ENCODE assay signal across 1 cellular context in the genomic region with DNA sequence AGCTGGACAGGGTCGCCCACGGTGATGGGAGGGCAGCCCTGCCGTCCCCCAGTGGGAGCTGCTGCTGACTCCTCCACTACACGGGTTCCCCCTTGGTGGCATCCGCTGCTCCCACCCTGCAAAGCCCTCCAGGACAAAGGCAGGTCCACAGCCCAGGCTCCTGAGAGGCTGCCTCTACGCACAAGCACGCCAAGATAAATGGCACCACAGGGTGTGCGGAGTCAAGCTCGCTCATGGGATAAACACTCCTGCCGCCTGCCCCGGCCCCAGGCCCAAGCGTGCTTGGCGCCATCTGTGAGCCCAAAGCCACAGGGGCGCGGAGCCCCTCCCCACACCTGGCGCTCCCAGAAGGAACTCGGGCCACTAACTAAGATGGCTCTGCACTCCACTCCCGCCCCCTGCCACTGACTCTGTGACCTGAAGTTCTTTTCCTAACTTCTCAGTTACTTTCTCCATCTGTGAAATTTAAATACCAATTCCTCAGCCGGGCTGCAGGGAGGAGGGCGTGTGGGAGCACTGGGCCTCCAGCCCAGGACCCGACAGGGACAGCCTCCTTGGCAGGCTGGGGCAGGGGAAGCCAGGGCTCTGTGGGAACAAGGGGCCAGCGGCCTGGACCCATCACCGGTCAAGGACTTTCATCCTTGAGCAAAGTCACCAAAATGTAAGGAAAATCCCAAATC.
TF ChIP-seq lines count a peak whose summit lies in the region.

No MANE protein-coding gene starts in this region.

TF ChIP-seq in K562, 482 proteins besides CTCF, POLR2A, EP300 and RAD21:
- no peak for TF ChIP-seq ZNF584 (CRISPR knock-in tag; IDR thresholded peaks at IDR 0.05; ENCODE audit: low read depth)
- no peak for TF ChIP-seq GABPB1 (CRISPR knock-in tag; IDR thresholded peaks at IDR 0.05)
- TF ChIP-seq HEY1 (CRISPR knock-in tag; IDR thresholded peaks at IDR 0.05; ENCODE audit: borderline replicate concordance) = no peak
- TF ChIP-seq ELF1 (tag; IDR thresholded peaks at IDR 0.05) = no peak
- no peak for TF ChIP-seq RUNX1 (IDR thresholded peaks at IDR 0.05; ENCODE audit: low read depth)
- no peak for TF ChIP-seq ZNF445 (CRISPR knock-in tag; IDR thresholded peaks at IDR 0.05; ENCODE audit: low read depth)
- TF ChIP-seq, protein P1, sequence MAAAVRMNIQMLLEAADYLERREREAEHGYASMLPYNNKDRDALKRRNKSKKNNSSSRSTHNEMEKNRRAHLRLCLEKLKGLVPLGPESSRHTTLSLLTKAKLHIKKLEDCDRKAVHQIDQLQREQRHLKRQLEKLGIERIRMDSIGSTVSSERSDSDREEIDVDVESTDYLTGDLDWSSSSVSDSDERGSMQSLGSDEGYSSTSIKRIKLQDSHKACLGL (CRISPR knock-in tag; IDR thresholded peaks at IDR 0.05; ENCODE audit: borderline replicate concordance, poor library complexity, severe bottlenecking) = no peak
- no peak for TF ChIP-seq PPARD (CRISPR knock-in tag; IDR thresholded peaks at IDR 0.05)
- TF ChIP-seq ZNF347 (CRISPR knock-in tag; IDR thresholded peaks at IDR 0.05; ENCODE audit: low read depth) = no peak
- TF ChIP-seq MCM3 (IDR thresholded peaks at IDR 0.05) = no peak
- TF ChIP-seq, protein P2, sequence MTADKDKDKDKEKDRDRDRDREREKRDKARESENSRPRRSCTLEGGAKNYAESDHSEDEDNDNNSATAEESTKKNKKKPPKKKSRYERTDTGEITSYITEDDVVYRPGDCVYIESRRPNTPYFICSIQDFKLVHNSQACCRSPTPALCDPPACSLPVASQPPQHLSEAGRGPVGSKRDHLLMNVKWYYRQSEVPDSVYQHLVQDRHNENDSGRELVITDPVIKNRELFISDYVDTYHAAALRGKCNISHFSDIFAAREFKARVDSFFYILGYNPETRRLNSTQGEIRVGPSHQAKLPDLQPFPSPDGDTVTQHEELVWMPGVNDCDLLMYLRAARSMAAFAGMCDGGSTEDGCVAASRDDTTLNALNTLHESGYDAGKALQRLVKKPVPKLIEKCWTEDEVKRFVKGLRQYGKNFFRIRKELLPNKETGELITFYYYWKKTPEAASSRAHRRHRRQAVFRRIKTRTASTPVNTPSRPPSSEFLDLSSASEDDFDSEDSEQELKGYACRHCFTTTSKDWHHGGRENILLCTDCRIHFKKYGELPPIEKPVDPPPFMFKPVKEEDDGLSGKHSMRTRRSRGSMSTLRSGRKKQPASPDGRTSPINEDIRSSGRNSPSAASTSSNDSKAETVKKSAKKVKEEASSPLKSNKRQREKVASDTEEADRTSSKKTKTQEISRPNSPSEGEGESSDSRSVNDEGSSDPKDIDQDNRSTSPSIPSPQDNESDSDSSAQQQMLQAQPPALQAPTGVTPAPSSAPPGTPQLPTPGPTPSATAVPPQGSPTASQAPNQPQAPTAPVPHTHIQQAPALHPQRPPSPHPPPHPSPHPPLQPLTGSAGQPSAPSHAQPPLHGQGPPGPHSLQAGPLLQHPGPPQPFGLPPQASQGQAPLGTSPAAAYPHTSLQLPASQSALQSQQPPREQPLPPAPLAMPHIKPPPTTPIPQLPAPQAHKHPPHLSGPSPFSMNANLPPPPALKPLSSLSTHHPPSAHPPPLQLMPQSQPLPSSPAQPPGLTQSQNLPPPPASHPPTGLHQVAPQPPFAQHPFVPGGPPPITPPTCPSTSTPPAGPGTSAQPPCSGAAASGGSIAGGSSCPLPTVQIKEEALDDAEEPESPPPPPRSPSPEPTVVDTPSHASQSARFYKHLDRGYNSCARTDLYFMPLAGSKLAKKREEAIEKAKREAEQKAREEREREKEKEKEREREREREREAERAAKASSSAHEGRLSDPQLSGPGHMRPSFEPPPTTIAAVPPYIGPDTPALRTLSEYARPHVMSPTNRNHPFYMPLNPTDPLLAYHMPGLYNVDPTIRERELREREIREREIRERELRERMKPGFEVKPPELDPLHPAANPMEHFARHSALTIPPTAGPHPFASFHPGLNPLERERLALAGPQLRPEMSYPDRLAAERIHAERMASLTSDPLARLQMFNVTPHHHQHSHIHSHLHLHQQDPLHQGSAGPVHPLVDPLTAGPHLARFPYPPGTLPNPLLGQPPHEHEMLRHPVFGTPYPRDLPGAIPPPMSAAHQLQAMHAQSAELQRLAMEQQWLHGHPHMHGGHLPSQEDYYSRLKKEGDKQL (CRISPR knock-in tag; IDR thresholded peaks at IDR 0.05; ENCODE audit: borderline replicate concordance) = no peak
- TF ChIP-seq, protein P3, sequence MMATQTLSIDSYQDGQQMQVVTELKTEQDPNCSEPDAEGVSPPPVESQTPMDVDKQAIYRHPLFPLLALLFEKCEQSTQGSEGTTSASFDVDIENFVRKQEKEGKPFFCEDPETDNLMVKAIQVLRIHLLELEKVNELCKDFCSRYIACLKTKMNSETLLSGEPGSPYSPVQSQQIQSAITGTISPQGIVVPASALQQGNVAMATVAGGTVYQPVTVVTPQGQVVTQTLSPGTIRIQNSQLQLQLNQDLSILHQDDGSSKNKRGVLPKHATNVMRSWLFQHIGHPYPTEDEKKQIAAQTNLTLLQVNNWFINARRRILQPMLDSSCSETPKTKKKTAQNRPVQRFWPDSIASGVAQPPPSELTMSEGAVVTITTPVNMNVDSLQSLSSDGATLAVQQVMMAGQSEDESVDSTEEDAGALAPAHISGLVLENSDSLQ (IDR thresholded peaks at IDR 0.05) = no peak
- no peak for TF ChIP-seq CBX8 (IDR thresholded peaks at IDR 0.05; ENCODE audit: borderline replicate concordance, extremely low read depth, low read depth, low read length, poor library complexity, severe bottlenecking)
- TF ChIP-seq ATF1 (CRISPR knock-in tag; IDR thresholded peaks at IDR 0.05) = no peak
- TF ChIP-seq ATF1 (tag; IDR thresholded peaks at IDR 0.05) = no peak
- no peak for TF ChIP-seq TCF3 (CRISPR knock-in tag; IDR thresholded peaks at IDR 0.05)
